In genomic region chrX:113260474-113260873, GRCh38 we compare ENCODE assay signal across 16 cellular contexts.
DNase-seq lines count a peak whose midpoint lies in the region; ATAC-seq and TF ChIP-seq lines count a peak whose summit lies in the region.
"Had no signal": no experiment of that assay in that cellular context is flagged by ENCODE, and none has a peak within 500 bp of the region (broad histone marks: within the 10 kb centered on the region; RNA-seq: fewer than 3 reads in every experiment).

No MANE protein-coding gene starts in this region.

- no peak overlapping the region for H4K8ac ChIP-seq in mesendoderm (ENCODE audit: low read depth, low read length)

- H3K18ac ChIP-seq in mesendoderm (ENCODE audit: low read length), result no peak overlapping the region

- no peaks in the 10 kb centered on the region for H3K79me2 ChIP-seq in mesendoderm (ENCODE audit: control insufficient read depth, insufficient read depth, low read length)

- no peaks in the 10 kb centered on the region for H3K79me1 ChIP-seq in mesendoderm (ENCODE audit: low read length)

- no peak overlapping the region for H2BK5ac ChIP-seq in mesendoderm (ENCODE audit: low read length)

- H3K27ac Mint-ChIP-seq in chondrocyte (ENCODE audit: unreplicated experiment), result no peak overlapping the region
- H3K27ac Mint-ChIP-seq: activated T-helper 2 cell treated with anti-CD3 and anti-CD28 coated beads, Interferon-gamma antibody, Interleukin-2, Interleukin-4, amounts not matched to agents 10 μg/mL and 5 μg/mL and 100 μg/mL, durations not matched to agents 14 hours and 24 hours and 36 hours had no signal

- WGBS in mesendoderm (ENCODE audit: extremely low coverage, insufficient coverage, low lambda C conversion rate), result no CpG with 5 or more reads among the region's 3 CpGs

- no peaks in the 10 kb centered on the region for H3K36me3 ChIP-seq in mesendoderm (ENCODE audit: control insufficient read depth, insufficient read depth, low read length)
- H3K36me3 ChIP-seq: lower lobe of right lung, ovary, stomach had no signal

- H3K9ac ChIP-seq in mesendoderm (ENCODE audit: low read length), result no peak overlapping the region

- H3K56ac ChIP-seq in mesendoderm (ENCODE audit: low read length), result no peak overlapping the region

- H3K27me3 Mint-ChIP-seq in chondrocyte (ENCODE audit: low read depth), result peaks cover 1% of the 10 kb centered on the region
- H3K27me3 Mint-ChIP-seq: central memory CD8-positive, alpha-beta T cell had no signal

- no peaks in the 10 kb centered on the region for H3K27me3 ChIP-seq in mesendoderm (ENCODE audit: insufficient read depth, low read length, poor library complexity)
- H3K27me3 ChIP-seq: ovary, stomach had no signal

- TF ChIP-seq CTCF in LNCAP (IDR thresholded peaks at IDR 0.05) (peak; percentile 18; the same call in 1 of the 2 replicates), chondrocyte (IDR thresholded peaks at IDR 0.05) (peak; percentile 47)

- no peaks in the 10 kb centered on the region for H3K4me1 Mint-ChIP-seq in chondrocyte (ENCODE audit: low read depth)
- H3K4me1 Mint-ChIP-seq: central memory CD8-positive, alpha-beta T cell had no signal

- DNase-seq in chondrocyte (ENCODE audit: low spot score), result no peak
- peak; percentile 47 for DNase-seq in mesendoderm
- DNase-seq in NCI-H2029 treated with DMSO at 0.1 percent for 48 hours (lab: John Stamatoyannopoulos, UW), result no peak
- DNase-seq in DMS79 (lab: John Stamatoyannopoulos, UW), result no peak
- DNase-seq: foreskin fibroblast; lower lobe of right lung; ovary; stimulated activated CD4-positive, alpha-beta T cell treated with anti-CD3 and anti-CD28 coated beads, Interleukin-4, amount 100 ng/mL, for 4 hours; stomach had no signal

- H3K27ac ChIP-seq in mesendoderm (ENCODE audit: low read depth, low read length), result no peak overlapping the region
- H3K27ac ChIP-seq: lower lobe of right lung, ovary, stomach had no signal

- no peak overlapping the region for H3K4me3 Mint-ChIP-seq in chondrocyte (ENCODE audit: unreplicated experiment)
- H3K4me3 Mint-ChIP-seq: central memory CD8-positive, alpha-beta T cell had no signal

- no peak overlapping the region for H3K4me2 ChIP-seq in mesendoderm (ENCODE audit: low read length)

- H2AK5ac ChIP-seq in mesendoderm (ENCODE audit: low read length), result no peak overlapping the region

- no peak overlapping the region for H2BK120ac ChIP-seq in mesendoderm (ENCODE audit: low read depth, low read length)

- H3K4ac ChIP-seq in mesendoderm (ENCODE audit: low read depth, low read length), result no peak overlapping the region

- no peaks in the 10 kb centered on the region for H3K4me1 ChIP-seq in mesendoderm (ENCODE audit: control insufficient read depth, low read depth, low read length)
- H3K4me1 ChIP-seq: lower lobe of right lung, stomach had no signal

- no peak overlapping the region for H3K23ac ChIP-seq in mesendoderm (ENCODE audit: low read length)

- peak; percentile 82 for ATAC-seq in GM19351 (IDR thresholded peaks at IDR 0.05; ENCODE audit: unreplicated experiment)
- ATAC-seq in HG03196 (IDR thresholded peaks at IDR 0.05; ENCODE audit: unreplicated experiment), result no peak
- no peak for ATAC-seq in GM21381 (IDR thresholded peaks at IDR 0.05; ENCODE audit: unreplicated experiment)
- ATAC-seq: activated CD4-positive, CD25-positive, alpha-beta regulatory T cell treated with anti-CD3 and anti-CD28 coated beads, Interleukin-2, amount 50 U/mL, for 24 hours; lower lobe of right lung had no signal

- no peak overlapping the region for H4K5ac ChIP-seq in mesendoderm (ENCODE audit: low read length)

- H3K36me3 Mint-ChIP-seq in chondrocyte (ENCODE audit: low read depth), result no peaks in the 10 kb centered on the region

- no peak overlapping the region for H2BK15ac ChIP-seq in mesendoderm (replicated peaks; ENCODE audit: low read depth)

- no peaks in the 10 kb centered on the region for H3K9me3 Mint-ChIP-seq in chondrocyte (ENCODE audit: low read depth)
- H3K9me3 Mint-ChIP-seq: activated T-helper 2 cell treated with anti-CD3 and anti-CD28 coated beads, Interferon-gamma antibody, Interleukin-2, Interleukin-4, amounts not matched to agents 10 μg/mL and 5 μg/mL and 100 μg/mL, durations not matched to agents 14 hours and 24 hours and 36 hours had no signal

- H3K4me3 ChIP-seq in mesendoderm (ENCODE audit: low read length), result no peak overlapping the region
- H3K4me3 ChIP-seq: lower lobe of right lung, ovary, stomach had no signal
